8 cellular contexts compared by ENCODE assay signal in the genomic region with DNA sequence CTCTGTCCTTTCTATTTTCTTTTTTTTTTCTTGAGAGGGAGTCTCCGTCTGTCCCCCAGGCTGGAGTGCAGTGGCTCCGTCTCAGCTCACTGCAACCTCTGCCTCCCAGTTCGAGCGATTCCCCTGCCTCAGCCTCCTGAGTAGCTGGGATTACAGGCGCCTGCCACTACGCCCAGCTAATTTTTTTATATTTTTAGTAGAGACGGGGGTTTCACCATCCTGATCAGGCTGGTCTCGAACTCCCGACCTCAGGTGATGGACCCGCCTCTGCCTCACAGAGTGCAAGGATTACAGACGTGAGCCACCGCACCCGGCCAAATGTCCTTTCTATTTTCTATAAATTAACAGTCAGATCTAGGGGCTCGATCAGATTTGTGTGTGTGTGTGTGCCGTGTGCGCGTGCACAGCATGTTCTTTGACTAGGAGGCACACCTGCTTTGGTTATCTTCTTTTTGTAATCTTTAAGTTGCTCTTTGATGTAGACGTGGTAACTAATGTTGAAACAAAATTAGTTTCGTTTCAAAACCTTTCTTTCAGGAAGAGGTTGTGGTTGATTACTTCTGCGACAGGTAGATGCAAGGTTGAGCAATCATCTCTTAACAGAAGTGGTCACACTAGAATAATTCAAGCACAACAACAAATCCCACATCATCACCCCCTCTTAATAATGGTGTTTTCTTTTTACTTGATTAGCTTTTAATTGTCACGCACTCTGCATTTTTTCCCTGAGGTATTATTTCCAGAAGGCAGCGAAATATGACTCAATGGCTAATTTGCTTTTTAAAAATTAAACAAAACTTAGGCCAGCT. TPM values are rescaled to one million over a fixed set of nuclear protein-coding genes. Genes with fewer than 3 reads are reported as not detected.
A peak's percentile ranks its signal among the peaks of the same experiment; 100 is the strongest.
DNase-seq lines count a peak whose midpoint lies in the region; ATAC-seq and TF ChIP-seq lines count a peak whose summit lies in the region.

No MANE protein-coding gene starts in this region.

- H3K4me1 Mint-ChIP-seq in activated T-cell treated with anti-CD3 and anti-CD28 coated beads, Interleukin-2, amount 50 U/mL, for 72 hours (ENCODE audit: low read depth): peaks cover 48% of the 10 kb centered on the region

- peak; percentile 46 for ATAC-seq in HG02852 (IDR thresholded peaks at IDR 0.05; ENCODE audit: unreplicated experiment)
- ATAC-seq in activated T-cell treated with anti-CD3 and anti-CD28 coated beads, Interleukin-2, amount 50 U/mL, for 72 hours (replicated peaks in 1 of 2): peak; percentile 48 to 53
- ATAC-seq in foreskin keratinocyte: peak; percentile 2

- TF ChIP-seq EP300 in sigmoid colon (IDR thresholded peaks at IDR 0.05): no peak

- TF ChIP-seq CTCF in foreskin keratinocyte (conservative IDR thresholded peaks at IDR 0.05) (no peak), sigmoid colon (IDR thresholded peaks at IDR 0.05) (no peak)

- WGBS in sigmoid colon, 2 donors: 24 to 41% methylated on average over 22 of the region's 22 CpGs

- peak overlapping the region; percentile 77 to 99 (median 88) for H3K4me3 ChIP-seq in sigmoid colon

- no peak for TF ChIP-seq POLR2A in sigmoid colon (IDR thresholded peaks at IDR 0.05)

- peak overlapping the region; percentile 87 to 97 for H3K4me3 Mint-ChIP-seq in activated T-cell treated with anti-CD3 and anti-CD28 coated beads, Interleukin-2, amount 50 U/mL, for 72 hours

- no peaks in the 10 kb centered on the region for H3K27me3 ChIP-seq in foreskin keratinocyte
- no peaks in the 10 kb centered on the region for H3K27me3 ChIP-seq in sigmoid colon

- no peaks in the 10 kb centered on the region for H3K9me3 ChIP-seq in sigmoid colon

- peaks cover 9% of the 10 kb centered on the region for H3K27me3 Mint-ChIP-seq in activated T-cell treated with anti-CD3 and anti-CD28 coated beads, Interleukin-2, amount 50 U/mL, for 72 hours (ENCODE audit: low read depth)

- no peaks in the 10 kb centered on the region for H3K36me3 ChIP-seq in sigmoid colon

- no peaks in the 10 kb centered on the region for H3K9me3 Mint-ChIP-seq in activated T-cell treated with anti-CD3 and anti-CD28 coated beads, Interleukin-2, amount 50 U/mL, for 72 hours

- H3K27ac Mint-ChIP-seq in activated T-cell treated with anti-CD3 and anti-CD28 coated beads, Interleukin-2, amount 50 U/mL, for 72 hours: peak overlapping the region; percentile 99

- peaks cover 4 to 5% of the 10 kb centered on the region in 2 donors for H3K36me3 Mint-ChIP-seq in activated T-cell treated with anti-CD3 and anti-CD28 coated beads, Interleukin-2, amount 50 U/mL, for 72 hours (ENCODE audit: insufficient read depth in 2 of 2)

- H3K4me1 ChIP-seq in foreskin keratinocyte: peaks cover 15% of the 10 kb centered on the region
- H3K4me1 ChIP-seq in sigmoid colon: peaks cover 0 to 43% (median 38%) of the 10 kb centered on the region in 4 donors

- H3K27ac ChIP-seq in foreskin keratinocyte (peak overlapping the region; percentile 75), sigmoid colon (peak overlapping the region; percentile 95 to 99 (median 97))

- intact Hi-C loops in sigmoid colon (cut with DNase I): loop anchor here (2.0 to 10.0 kb wide), 4 partner anchors 43 to 273 kb away; partner anchors contain the start of genes FBXO28 and NVL

- DNase-seq in NCI-H1694 treated with DMSO at 0.1 percent for 48 hours (lab: John Stamatoyannopoulos, UW) (peak; percentile 44), NCI-H1694 (lab: John Stamatoyannopoulos, UW) (no peak), NCI-H2227 treated with DMSO at 0.1 percent for 48 hours (lab: John Stamatoyannopoulos, UW) (peak; percentile 61), foreskin keratinocyte (peak in 1 of 2 donors; percentile 69), sigmoid colon (no peak), cortex of kidney (lab: John Stamatoyannopoulos, UW) (no peak)
- DNase-seq in activated T-cell treated with anti-CD3 and anti-CD28 coated beads, Interleukin-2, amount 50 U/mL, for 72 hours: peak; percentile 48 to 53

RNA-seq across cellular contexts. Expression of gene DEGS1, which starts 0.8 kb away (rescaled TPM):
- total RNA-seq in activated T-cell treated with anti-CD3 and anti-CD28 coated beads, Interleukin-2, amount 50 U/mL, for 72 hours: 10 to 100 TPM; 26.0 to 43.1 TPM
- total RNA-seq in foreskin keratinocyte (107 and 122 TPM in 2 replicates), sigmoid colon (100 to 1,000 TPM in 2 of 4 donors, 10 to 100 TPM in 2; 84.6 to 111 (median 105) TPM)
- polyA plus RNA-seq in foreskin keratinocyte (111 and 114 TPM in 2 replicates), sigmoid colon (10 to 100 TPM in 2 of 3 donors, 1 to 10 TPM in 1; 4.8 to 24.2 (median 12.3) TPM)

Comparison
In these comparisons a context has a peak if more than half of its experiments do, and no peak if none do; other contexts are left out.
1. DNase-seq: peak in NCI-H1694 treated with DMSO at 0.1 percent for 48 hours (single experiment), NCI-H2227 treated with DMSO at 0.1 percent for 48 hours (single experiment) and activated T-cell treated with anti-CD3 and anti-CD28 coated beads, Interleukin-2, amount 50 U/mL, for 72 hours (2 of 2); none in NCI-H1694 (single experiment), sigmoid colon (single experiment) and cortex of kidney (single experiment).
2. Peak in every context shown above with its lines, with median percentiles within 50 percentile points of each other: ATAC-seq.